ENCODE assay signal across 19 cellular contexts in genomic region chr6:52914516-52914915, GRCh38. TPM values are rescaled to one million over a fixed set of nuclear protein-coding genes. Genes with fewer than 3 reads are reported as not detected.
A peak's percentile ranks its signal among the peaks of the same experiment; 100 is the strongest.
DNase-seq lines count a peak whose midpoint lies in the region; ATAC-seq and TF ChIP-seq lines count a peak whose summit lies in the region.
"Had no signal": no experiment of that assay in that cellular context is flagged by ENCODE, and none has a peak within 500 bp of the region (broad histone marks: within the 10 kb centered on the region; RNA-seq: fewer than 3 reads in every experiment).

No MANE protein-coding gene starts in this region.

- no TSS peak for BruUV-seq in PC-3 (replicated peaks; lab: Mats Ljungman, UMichigan)

- no peak overlapping the region for H3K9ac ChIP-seq in PC-3 (ENCODE audit: low read length)
- no peak overlapping the region for H3K9ac ChIP-seq in parathyroid adenoma
- H3K9ac ChIP-seq: GM23248 had no signal

- no peak for TF ChIP-seq POLR2A in prostate gland (IDR thresholded peaks at IDR 0.05)

- H3K9me3 ChIP-seq in PC-3 (ENCODE audit: low read length) (no peaks in the 10 kb centered on the region), parathyroid adenoma (ENCODE audit: control insufficient read depth, low read length) (no peaks in the 10 kb centered on the region), prostate gland (no peaks in the 10 kb centered on the region)
- H3K9me3 ChIP-seq: A549, Caco-2 had no signal

- H3K9me2 ChIP-seq in PC-3 (replicated peaks; ENCODE audit: low read length), result no peaks in the 10 kb centered on the region

- no peaks in the 10 kb centered on the region for H4K20me1 ChIP-seq in PC-3 (ENCODE audit: low read length)

- H3K36me3 Mint-ChIP-seq in T-helper 2 cell treated with Interferon-gamma antibody and Interleukin-4, amounts not matched to agents 5 μg/mL and 100 μg/mL, for 36 hours (ENCODE audit: low read depth), result no peaks in the 10 kb centered on the region
- H3K36me3 Mint-ChIP-seq in activated CD4-positive, alpha-beta T cell treated with anti-CD3 and anti-CD28 coated beads, Interleukin-2, amount 10 ng/mL, durations not matched to agents 7 days and 5 days (ENCODE audit: low read depth), result no peaks in the 10 kb centered on the region
- H3K36me3 Mint-ChIP-seq: CD4-positive, CD25-positive, alpha-beta regulatory T cell; CD8-positive, alpha-beta T cell had no signal

- H3K27me3 Mint-ChIP-seq in T-helper 2 cell treated with Interferon-gamma antibody and Interleukin-4, amounts not matched to agents 5 μg/mL and 100 μg/mL, for 36 hours (ENCODE audit: low read depth), result no peaks in the 10 kb centered on the region
- no peaks in the 10 kb centered on the region for H3K27me3 Mint-ChIP-seq in activated CD4-positive, alpha-beta T cell treated with anti-CD3 and anti-CD28 coated beads, Interleukin-2, amount 10 ng/mL, durations not matched to agents 7 days and 5 days

- H3K4me2 ChIP-seq in PC-3 (ENCODE audit: low read length) (no peak overlapping the region), parathyroid adenoma (ENCODE audit: low read length) (no peak overlapping the region)
- H3K4me2 ChIP-seq: A549 had no signal

- TF ChIP-seq CTCF in 22Rv1 (IDR thresholded peaks at IDR 0.05) (no peak), PC-3 (conservative IDR thresholded peaks at IDR 0.05; ENCODE audit: low read depth, low read length) (no peak), parathyroid adenoma (IDR thresholded peaks at IDR 0.05) (no peak), prostate gland (IDR thresholded peaks at IDR 0.05) (no peak)

- POLR2A ChIA-PET in PC-3 (lab: Charles Lee; ENCODE audit: unreplicated experiment), result no interaction called here
- POLR2A ChIA-PET in activated CD4-positive, alpha-beta T cell treated with anti-CD3 and anti-CD28 coated beads, Interleukin-2, amount 10 ng/mL, durations not matched to agents 7 days and 5 days (lab: Charles Lee), result no interaction called here

- CTCF ChIA-PET in PC-3 (lab: Charles Lee), result interaction anchor here (0.6 kb wide), 1 partner anchor 13 kb away, joined by 4 read pairs; no protein-coding TSS in a partner anchor
- CTCF ChIA-PET in activated CD4-positive, alpha-beta T cell treated with anti-CD3 and anti-CD28 coated beads, Interleukin-2, amount 10 ng/mL, durations not matched to agents 7 days and 5 days (lab: Charles Lee), result no interaction called here

- H3K4me1 ChIP-seq in PC-3 (ENCODE audit: insufficient read depth, low read length) (peaks cover 21% of the 10 kb centered on the region), parathyroid adenoma (peaks cover 21% of the 10 kb centered on the region), prostate gland (replicated peaks) (no peaks in the 10 kb centered on the region)

- no peak for ATAC-seq in PC-3
- ATAC-seq: A549; CD8-positive, alpha-beta T cell had no signal

- H3K9me3 Mint-ChIP-seq in T-helper 2 cell treated with Interferon-gamma antibody and Interleukin-4, amounts not matched to agents 5 μg/mL and 100 μg/mL, for 36 hours, result peaks cover 9% of the 10 kb centered on the region
- H3K9me3 Mint-ChIP-seq in activated CD4-positive, alpha-beta T cell treated with anti-CD3 and anti-CD28 coated beads, Interleukin-2, amount 10 ng/mL, durations not matched to agents 7 days and 5 days, result peaks cover 6% of the 10 kb centered on the region

- DNase-seq in PC-3, result peak; percentile 15
- DNase-seq in T-helper 2 cell treated with Interferon-gamma antibody and Interleukin-4, amounts not matched to agents 5 μg/mL and 100 μg/mL, for 36 hours (ENCODE audit: low spot score), result no peak
- no peak for DNase-seq in prostate gland (ENCODE audit: low spot score)
- no peak for DNase-seq in activated CD4-positive, alpha-beta T cell treated with anti-CD3 and anti-CD28 coated beads, Interleukin-2, amount 10 ng/mL, durations not matched to agents 7 days and 5 days
- DNase-seq: 8988T; ACHN; C1 segment of cervical spinal cord; Caco-2; CD4-positive, CD25-positive, alpha-beta regulatory T cell; CD8-positive, alpha-beta T cell; DMS153; DND-41; GM23248; H7; HCEC 1CT had no signal

- H3K36me3 ChIP-seq in PC-3 (ENCODE audit: low read depth, low read length) (no peaks in the 10 kb centered on the region), parathyroid adenoma (ENCODE audit: control insufficient read depth, insufficient read depth, low read length) (no peaks in the 10 kb centered on the region), prostate gland (no peaks in the 10 kb centered on the region)

- no peaks in the 10 kb centered on the region for H3K4me1 Mint-ChIP-seq in T-helper 2 cell treated with Interferon-gamma antibody and Interleukin-4, amounts not matched to agents 5 μg/mL and 100 μg/mL, for 36 hours (ENCODE audit: low read depth)
- H3K4me1 Mint-ChIP-seq in activated CD4-positive, alpha-beta T cell treated with anti-CD3 and anti-CD28 coated beads, Interleukin-2, amount 10 ng/mL, durations not matched to agents 7 days and 5 days, result no peaks in the 10 kb centered on the region

- H2AFZ ChIP-seq in PC-3 (ENCODE audit: low read length), result no peak overlapping the region
- peak overlapping the region; percentile 47 for H2AFZ ChIP-seq in parathyroid adenoma
- H2AFZ ChIP-seq: GM23248 had no signal

- H3K27ac ChIP-seq in 22Rv1, result peak overlapping the region; percentile 69
- H3K27ac ChIP-seq in PC-3 (ENCODE audit: low read length), result no peak overlapping the region
- peak overlapping the region; percentile 16 for H3K27ac ChIP-seq in parathyroid adenoma
- H3K27ac ChIP-seq in prostate gland, result no peak overlapping the region
- H3K27ac ChIP-seq: A549, GM23248 had no signal

- H3K4me3 ChIP-seq in PC-3 (ENCODE audit: low read length) (no peak overlapping the region), parathyroid adenoma (ENCODE audit: low read depth, low read length) (no peak overlapping the region), prostate gland (no peak overlapping the region)
- H3K4me3 ChIP-seq: A549, GM23248 had no signal

- no peak overlapping the region for H3K4me3 Mint-ChIP-seq in T-helper 2 cell treated with Interferon-gamma antibody and Interleukin-4, amounts not matched to agents 5 μg/mL and 100 μg/mL, for 36 hours
- no peak overlapping the region for H3K4me3 Mint-ChIP-seq in activated CD4-positive, alpha-beta T cell treated with anti-CD3 and anti-CD28 coated beads, Interleukin-2, amount 10 ng/mL, durations not matched to agents 7 days and 5 days
- H3K4me3 Mint-ChIP-seq: CD4-positive, CD25-positive, alpha-beta regulatory T cell; CD8-positive, alpha-beta T cell had no signal

- H3F3A ChIP-seq in PC-3 (ENCODE audit: low read length, unreplicated experiment), result no peaks in the 10 kb centered on the region

- H3K27ac Mint-ChIP-seq in T-helper 2 cell treated with Interferon-gamma antibody and Interleukin-4, amounts not matched to agents 5 μg/mL and 100 μg/mL, for 36 hours, result no peak overlapping the region
- no peak overlapping the region for H3K27ac Mint-ChIP-seq in activated CD4-positive, alpha-beta T cell treated with anti-CD3 and anti-CD28 coated beads, Interleukin-2, amount 10 ng/mL, durations not matched to agents 7 days and 5 days
- H3K27ac Mint-ChIP-seq: CD8-positive, alpha-beta T cell had no signal

- no peaks in the 10 kb centered on the region for H3K27me3 ChIP-seq in PC-3 (ENCODE audit: low read length)
- H3K27me3 ChIP-seq in parathyroid adenoma (ENCODE audit: control insufficient read depth, insufficient read depth, low read length), result no peaks in the 10 kb centered on the region
- no peaks in the 10 kb centered on the region for H3K27me3 ChIP-seq in prostate gland (replicated peaks; ENCODE audit: insufficient read depth)

- no peaks in the 10 kb centered on the region for H3K79me2 ChIP-seq in PC-3 (ENCODE audit: low read length)
- no peaks in the 10 kb centered on the region for H3K79me2 ChIP-seq in parathyroid adenoma

- intact Hi-C loops in PC-3 (cut with micrococcal nuclease), result no loop called here
- intact Hi-C loops in prostate gland (cut with DNase I), result no loop called here

RNA-seq across cellular contexts. Expression of gene GSTA3, which starts 5.0 kb away (rescaled TPM):
- total RNA-seq in PC-3 (2014; rRNA removed), result not detected in 2 replicates
- 10 to 100 TPM in 1 of 2 donors, not detected in 1; 20.2 TPM for total RNA-seq in prostate gland
- not detected for total RNA-seq in activated CD4-positive, alpha-beta T cell treated with anti-CD3 and anti-CD28 coated beads, Interleukin-2, amount 10 ng/mL, durations not matched to agents 7 days and 5 days
- total RNA-seq: Caco-2; CD4-positive, CD25-positive, alpha-beta regulatory T cell; CD8-positive, alpha-beta T cell; GM23248; H1; H7 had no signal

Comparison
In these comparisons a context has a peak if more than half of its experiments do, and no peak if none do; other contexts are left out.
1. H3K27ac ChIP-seq: peak in 22Rv1 (single experiment) and parathyroid adenoma (single experiment); none in PC-3 (single experiment) and prostate gland (0 of 2).